ENCODE assay signal across 17 cellular contexts in the genomic region with DNA sequence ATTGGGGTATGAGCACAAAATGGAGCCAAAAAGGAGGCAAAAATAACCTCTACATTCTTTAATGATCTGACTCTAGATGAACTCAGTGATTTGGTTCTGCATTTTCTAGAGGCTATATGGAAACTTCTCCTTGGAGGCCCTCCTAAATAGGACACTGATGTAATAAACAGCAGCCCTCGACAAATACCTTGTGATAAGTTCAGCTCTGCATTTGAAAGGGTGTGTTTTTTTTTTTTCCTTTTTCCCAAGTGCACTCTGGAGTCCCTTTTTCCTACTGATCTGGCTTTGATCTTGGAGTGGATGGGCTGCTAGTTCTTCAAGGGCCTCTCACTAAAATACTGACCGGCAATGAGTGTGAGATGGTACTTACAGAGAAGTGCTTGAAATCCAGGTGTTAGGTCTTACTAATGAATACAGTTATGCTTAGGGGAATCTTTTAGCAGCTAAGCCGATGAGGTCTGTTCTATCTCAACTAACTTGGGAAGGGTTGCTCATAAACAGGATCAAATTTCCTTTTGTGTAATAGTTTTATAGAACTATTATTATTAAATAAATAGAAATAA.
"Had no signal": no experiment of that assay in that cellular context is flagged by ENCODE, and none has a peak within 500 bp of the region (broad histone marks: within the 10 kb centered on the region; RNA-seq: fewer than 3 reads in every experiment).

No MANE protein-coding gene starts in this region.

- H3K4me1 ChIP-seq: adrenal gland, Peyer's patch had no signal

- H3K4me3 ChIP-seq: adrenal gland, MG63, Peyer's patch, SJCRH30 had no signal

- ATAC-seq: activated CD4-positive, CD25-positive, alpha-beta regulatory T cell treated with anti-CD3 and anti-CD28 coated beads, Interleukin-2, amount 50 U/mL, for 24 hours; activated CD8-positive, alpha-beta T cell treated with anti-CD3 and anti-CD28 coated beads for 36 hours; activated T-cell treated with anti-CD3 and anti-CD28 coated beads, Interleukin-2, amount 50 U/mL, for 72 hours had no signal

- H3K27me3 ChIP-seq: adrenal gland, Peyer's patch, SJCRH30 had no signal

- H3K27ac ChIP-seq: adrenal gland, Peyer's patch, RWPE1, SJCRH30, WERI-Rb-1 had no signal

- H3K9me3 ChIP-seq: adrenal gland, MG63, Peyer's patch, SJCRH30, SK-N-SH had no signal

- H3K36me3 ChIP-seq: adrenal gland, MG63, Peyer's patch, SJCRH30, WERI-Rb-1 had no signal

- H3K9ac ChIP-seq: SK-N-SH had no signal

- DNase-seq: activated CD8-positive, alpha-beta memory T cell treated with anti-CD3 and anti-CD28 coated beads, Interleukin-2, amount 50 U/mL, for 4 hours; activated gamma-delta T cell treated with Interleukin-2 at 50 U/mL for 16 hours; activated naive CD8-positive, alpha-beta T cell treated with anti-CD3 and anti-CD28 coated beads, Interleukin-2, amount 10 ng/mL, durations not matched to agents 7 days and 5 days; cerebellar nuclear complex; MG63; NCI-H1417 treated with DMSO at 0.1 percent for 48 hours; NCI-H524 treated with DMSO at 0.1 percent for 48 hours; Right ventricle myocardium superior had no signal

- H3K4me2 ChIP-seq: SK-N-SH had no signal
